11 cellular contexts compared by ENCODE assay signal in the genomic region with DNA sequence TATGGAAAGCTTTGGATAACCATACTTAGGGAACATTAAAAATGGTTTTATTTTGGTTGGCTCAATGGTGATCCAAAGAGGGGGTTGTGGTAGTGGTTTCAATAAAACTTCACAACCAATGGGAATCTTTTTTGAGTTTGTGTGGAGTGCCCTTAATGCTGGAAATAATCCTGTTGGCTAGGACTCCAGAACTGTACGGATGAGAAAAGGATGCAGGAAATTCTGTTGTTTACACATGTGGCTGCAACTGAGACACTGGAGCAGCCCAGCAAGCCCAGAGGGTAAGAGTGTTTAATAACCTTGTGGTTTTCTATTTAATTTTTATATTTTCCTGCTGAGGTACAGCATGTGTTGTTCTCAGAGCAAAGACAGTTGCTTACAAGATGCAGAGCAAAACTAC. TPM values are rescaled to one million over a fixed set of nuclear protein-coding genes. Genes with fewer than 3 reads are reported as not detected.
A peak's percentile ranks its signal among the peaks of the same experiment; 100 is the strongest.
DNase-seq lines count a peak whose midpoint lies in the region; ATAC-seq and TF ChIP-seq lines count a peak whose summit lies in the region.
"Had no signal": no experiment of that assay in that cellular context is flagged by ENCODE, and none has a peak within 500 bp of the region (broad histone marks: within the 10 kb centered on the region; RNA-seq: fewer than 3 reads in every experiment).

A gene (plus strand): TSS at position 180 of the 400 bp plus-strand sequence. CDS start 38,684 bp downstream, outside the sequence.

- no peaks in the 10 kb centered on the region for H4K20me1 ChIP-seq in fibroblast of lung (ENCODE audit: control insufficient read depth, extremely low read depth, insufficient read depth, low read length)

- 31 to 40% methylated on average over 1 of the region's 1 CpG for WGBS in sigmoid colon, 2 donors

- H3K36me3 Mint-ChIP-seq in activated T-helper 17 cell treated with anti-CD3 and anti-CD28 coated beads, Interleukin-2, amount 50 U/mL, for 72 hours (ENCODE audit: low read depth) = no peaks in the 10 kb centered on the region
- no peaks in the 10 kb centered on the region for H3K36me3 Mint-ChIP-seq in chondrocyte (ENCODE audit: low read depth)

- no peaks in the 10 kb centered on the region for H3K36me3 ChIP-seq in fibroblast of lung (ENCODE audit: control insufficient read depth, insufficient read depth, low read length)
- no peaks in the 10 kb centered on the region for H3K36me3 ChIP-seq in sigmoid colon
- H3K36me3 ChIP-seq: ascending aorta had no signal

- H3K79me2 ChIP-seq in fibroblast of lung (ENCODE audit: control insufficient read depth, insufficient read depth, low read length) = peaks cover 21% of the 10 kb centered on the region
- H3K79me2 ChIP-seq: parathyroid adenoma had no signal

- no peak within 1 kb of the TSS for H3K4me3 Mint-ChIP-seq in activated T-helper 17 cell treated with anti-CD3 and anti-CD28 coated beads, Interleukin-2, amount 50 U/mL, for 72 hours
- no peak within 1 kb of the TSS for H3K4me3 Mint-ChIP-seq in chondrocyte (ENCODE audit: unreplicated experiment)

- H3K9me3 ChIP-seq in fibroblast of lung (ENCODE audit: control insufficient read depth, insufficient read depth, low read depth, low read length) (no peaks in the 10 kb centered on the region), sigmoid colon (no peaks in the 10 kb centered on the region)
- H3K9me3 ChIP-seq: ascending aorta had no signal

- DNase-seq in DMS53 treated with DMSO at 0.1 percent for 48 hours (lab: John Stamatoyannopoulos, UW; ENCODE audit: unreplicated experiment) (peak; percentile 51), NCI-H2107 (lab: John Stamatoyannopoulos, UW) (peak; percentile 74), fibroblast of lung (ENCODE audit: low read depth in 2 of 2) (peak; percentile 67 to 98), sigmoid colon (no peak), chondrocyte (ENCODE audit: low spot score) (no peak), globus pallidus (ENCODE audit: low spot score) (no peak)
- DNase-seq in stimulated activated naive CD8-positive, alpha-beta T cell treated with anti-CD3 and anti-CD28 coated beads, Interleukin-15, Interleukin-2, amounts not matched to agents 100 U/mL and 50 U/mL, for 24 hours = no peak
- DNase-seq: activated CD4-positive, alpha-beta T cell treated with anti-CD3 and anti-CD28 coated beads, Interleukin-2, amount 50 U/mL, for 1 hour had no signal

- H3K27ac Mint-ChIP-seq in activated T-helper 17 cell treated with anti-CD3 and anti-CD28 coated beads, Interleukin-2, amount 50 U/mL, for 72 hours = no peak within 1 kb of the TSS
- H3K27ac Mint-ChIP-seq in chondrocyte (ENCODE audit: unreplicated experiment) = no peak within 1 kb of the TSS

- peak within 1 kb of the TSS; percentile 92 for H3K4me2 ChIP-seq in fibroblast of lung (ENCODE audit: extremely low read depth, insufficient read depth, low read length)

- no peak for TF ChIP-seq EP300 in sigmoid colon (IDR thresholded peaks at IDR 0.05)

- intact Hi-C loops in sigmoid colon (cut with DNase I) = no loop called here

- TF ChIP-seq CTCF in fibroblast of lung (conservative IDR thresholded peaks at IDR 0.05 in 1 of 2, IDR thresholded peaks at IDR 0.05 in 1 of 2; ENCODE audit: low read depth in 1 of 2, low read length in 2 of 2) (no peak), sigmoid colon (IDR thresholded peaks at IDR 0.05) (no peak), chondrocyte (IDR thresholded peaks at IDR 0.05) (no peak)

- H3K4me3 ChIP-seq in fibroblast of lung (replicated peaks in 1 of 4; ENCODE audit: control extremely low read depth in 1 of 4, insufficient read depth in 1 of 4, low read depth in 3 of 4, low read length in 4 of 4) (peak within 1 kb of the TSS; percentile 28 to 67 (median 54)), sigmoid colon (no peak within 1 kb of the TSS)

- H3K9me3 Mint-ChIP-seq in activated T-helper 17 cell treated with anti-CD3 and anti-CD28 coated beads, Interleukin-2, amount 50 U/mL, for 72 hours = no peaks in the 10 kb centered on the region
- H3K9me3 Mint-ChIP-seq in chondrocyte (ENCODE audit: low read depth) = no peaks in the 10 kb centered on the region

- no peaks in the 10 kb centered on the region for H3K4me1 Mint-ChIP-seq in activated T-helper 17 cell treated with anti-CD3 and anti-CD28 coated beads, Interleukin-2, amount 50 U/mL, for 72 hours
- peaks cover 20% of the 10 kb centered on the region for H3K4me1 Mint-ChIP-seq in chondrocyte (ENCODE audit: low read depth)

- TF ChIP-seq POLR2A in sigmoid colon (IDR thresholded peaks at IDR 0.05) = no peak

- no peak for ATAC-seq in activated T-helper 17 cell treated with anti-CD3 and anti-CD28 coated beads, Interleukin-2, amount 50 U/mL, for 72 hours (replicated peaks)
- ATAC-seq in stimulated activated naive CD8-positive, alpha-beta T cell treated with anti-CD3 and anti-CD28 coated beads, Interleukin-15, Interleukin-2, amounts not matched to agents 100 U/mL and 50 U/mL, for 24 hours = no peak

- H3K9ac ChIP-seq in fibroblast of lung (ENCODE audit: insufficient read depth, low read length) = peak within 1 kb of the TSS; percentile 50
- H3K9ac ChIP-seq: parathyroid adenoma had no signal

- no peak within 1 kb of the TSS for H2AFZ ChIP-seq in fibroblast of lung (ENCODE audit: low read length)
- H2AFZ ChIP-seq: parathyroid adenoma had no signal

- peak within 1 kb of the TSS; percentile 40 for H3K27ac ChIP-seq in fibroblast of lung (ENCODE audit: insufficient read depth, low read length)
- H3K27ac ChIP-seq in sigmoid colon = peak within 1 kb of the TSS in 3 of 4 donors; percentile 1 to 36 (median 19)
- H3K27ac ChIP-seq: ascending aorta, parathyroid adenoma had no signal

- no peaks in the 10 kb centered on the region for H3K27me3 Mint-ChIP-seq in activated T-helper 17 cell treated with anti-CD3 and anti-CD28 coated beads, Interleukin-2, amount 50 U/mL, for 72 hours
- no peaks in the 10 kb centered on the region for H3K27me3 Mint-ChIP-seq in chondrocyte (ENCODE audit: low read depth)

- H3K27me3 ChIP-seq in fibroblast of lung (ENCODE audit: control insufficient read depth, insufficient read depth, low read length) = no peaks in the 10 kb centered on the region
- H3K27me3 ChIP-seq in sigmoid colon = no peaks in the 10 kb centered on the region
- H3K27me3 ChIP-seq: ascending aorta had no signal

- H3K4me1 ChIP-seq in fibroblast of lung (ENCODE audit: control insufficient read depth, extremely low read depth, insufficient read depth, low read length) (peaks cover 11% of the 10 kb centered on the region), sigmoid colon (no peaks in the 10 kb centered on the region)
- H3K4me1 ChIP-seq: ascending aorta, parathyroid adenoma had no signal

RNA-seq across cellular contexts. Expression of the gene that starts here (rescaled TPM):
- total RNA-seq in fibroblast of lung (35.3 and 68.6 TPM in 2 replicates), sigmoid colon (10 to 100 TPM in 3 of 4 donors, 1 to 10 TPM in 1; 6.7 to 16.3 (median 10.9) TPM), chondrocyte (8.1 to 9.8 TPM (median 9.1 TPM) in 3 replicates)
- polyA plus RNA-seq in fibroblast of lung (9.7 and 33.7 TPM in 2 replicates), sigmoid colon (1 to 10 TPM; 1.8 to 3.7 (median 2.7) TPM)
- 8.2 and 31.1 TPM in 2 replicates for polyA plus RNA-seq in fibroblast of lung (2012)
- 24.8 TPM in 1 of 2 replicates, not detected in the other for polyA minus RNA-seq in fibroblast of lung (ENCODE audit: low replicate concordance)
- total RNA-seq in activated T-helper 17 cell treated with anti-CD3 and anti-CD28 coated beads, Interleukin-2, amount 50 U/mL, for 72 hours = 1 to 10 TPM in 1 of 2 donors, under 1 TPM in 1; 0.89 to 1.8 TPM

Comparison
In these comparisons a context has a peak if more than half of its experiments do, and no peak if none do; other contexts are left out.
1. DNase-seq: peak in DMS53 treated with DMSO at 0.1 percent for 48 hours (single experiment), NCI-H2107 (single experiment) and fibroblast of lung (2 of 2); none in sigmoid colon (single experiment), chondrocyte (single experiment), globus pallidus (single experiment) and stimulated activated naive CD8-positive, alpha-beta T cell treated with anti-CD3 and anti-CD28 coated beads, Interleukin-15, Interleukin-2, amounts not matched to agents 100 U/mL and 50 U/mL, for 24 hours (single experiment).
2. H3K4me3 ChIP-seq: peak in fibroblast of lung (4 of 4); none in sigmoid colon (0 of 4).